ENCODE assay signal across 9 cellular contexts in genomic region chr17:63440127-63440769, GRCh38. TPM values are rescaled to one million over a fixed set of nuclear protein-coding genes. Genes with fewer than 3 reads are reported as not detected.
DNase-seq lines count a peak whose midpoint lies in the region; ATAC-seq and TF ChIP-seq lines count a peak whose summit lies in the region.
"Had no signal": no experiment of that assay in that cellular context is flagged by ENCODE, and none has a peak within 500 bp of the region (broad histone marks: within the 10 kb centered on the region; RNA-seq: fewer than 3 reads in every experiment).

No MANE protein-coding gene starts in this region.

- no peak for TF ChIP-seq POLR2A in Peyer's patch (IDR thresholded peaks at IDR 0.05)

- H3K27ac Mint-ChIP-seq in central memory CD8-positive, alpha-beta T cell (ENCODE audit: low read depth) = peak overlapping the region; percentile 88
- peak overlapping the region; percentile 68 to 93 (median 86) for H3K27ac Mint-ChIP-seq in naive thymus-derived CD8-positive, alpha-beta T cell

- H3K9me3 ChIP-seq in BE2C (no peaks in the 10 kb centered on the region), Peyer's patch (no peaks in the 10 kb centered on the region), SJCRH30 (replicated peaks) (no peaks in the 10 kb centered on the region)

- peaks cover 16% of the 10 kb centered on the region for H3K36me3 Mint-ChIP-seq in central memory CD8-positive, alpha-beta T cell (ENCODE audit: insufficient read depth)
- H3K36me3 Mint-ChIP-seq in naive thymus-derived CD8-positive, alpha-beta T cell = no peaks in the 10 kb centered on the region

- peaks cover 51% of the 10 kb centered on the region for H3K4me1 Mint-ChIP-seq in central memory CD8-positive, alpha-beta T cell
- H3K4me1 Mint-ChIP-seq in naive thymus-derived CD8-positive, alpha-beta T cell = peaks cover 16 to 46% (median 28%) of the 10 kb centered on the region in 4 donors

- DNase-seq in BE2C (peak; percentile 67), Peyer's patch (peak in 2 of 3 donors; percentile 45 to 62), SJCRH30 (no peak), RKO (ENCODE audit: low spot score) (no peak), kidney glomerular epithelial cell (lab: John Stamatoyannopoulos, UW) (no peak)
- DNase-seq in central memory CD8-positive, alpha-beta T cell (ENCODE audit: low spot score in 2 of 2) = peak in 1 of 2 donors; percentile 20
- DNase-seq in naive thymus-derived CD8-positive, alpha-beta T cell = no peak
- DNase-seq: Karpas-422 had no signal

- POLR2A ChIA-PET in naive thymus-derived CD8-positive, alpha-beta T cell (lab: Charles Lee) = interaction anchor here (0.8 to 1.2 kb wide), 5 partner anchors 11 to 333 kb away, joined by 3 to 6 read pairs (median 3); partner anchors contain the start of genes CCDC47, DDX42 and LIMD2

- ATAC-seq in central memory CD8-positive, alpha-beta T cell (replicated peaks; ENCODE audit: extremely low read depth, poor library complexity, severe bottlenecking) = peak; percentile 67
- ATAC-seq in naive thymus-derived CD8-positive, alpha-beta T cell = peak; percentile 35 to 50
- ATAC-seq in GM21515 (IDR thresholded peaks at IDR 0.05; ENCODE audit: unreplicated experiment) = no peak

- peaks cover 12% of the 10 kb centered on the region for H3K36me3 ChIP-seq in BE2C
- no peaks in the 10 kb centered on the region for H3K36me3 ChIP-seq in Peyer's patch
- H3K36me3 ChIP-seq in SJCRH30 = no peaks in the 10 kb centered on the region

- H3K27me3 Mint-ChIP-seq in central memory CD8-positive, alpha-beta T cell = no peaks in the 10 kb centered on the region
- no peaks in the 10 kb centered on the region for H3K27me3 Mint-ChIP-seq in naive thymus-derived CD8-positive, alpha-beta T cell

- no peaks in the 10 kb centered on the region for H3K9me3 Mint-ChIP-seq in central memory CD8-positive, alpha-beta T cell
- no peaks in the 10 kb centered on the region for H3K9me3 Mint-ChIP-seq in naive thymus-derived CD8-positive, alpha-beta T cell

- peak overlapping the region; percentile 47 to 80 (median 58) for H3K27ac ChIP-seq in Peyer's patch
- no peak overlapping the region for H3K27ac ChIP-seq in SJCRH30

- TF ChIP-seq CTCF in BE2C (IDR thresholded peaks at IDR 0.05; ENCODE audit: low read depth, low read length) = peak; percentile 48
- TF ChIP-seq CTCF in Peyer's patch (IDR thresholded peaks at IDR 0.05) = no peak

- H3K27me3 ChIP-seq in BE2C (no peaks in the 10 kb centered on the region), Peyer's patch (no peaks in the 10 kb centered on the region), SJCRH30 (no peaks in the 10 kb centered on the region)

- peaks cover 45% of the 10 kb centered on the region for H3K4me1 ChIP-seq in BE2C
- peaks cover 5 to 49% (median 8%) of the 10 kb centered on the region in 4 donors for H3K4me1 ChIP-seq in Peyer's patch
- H3K4me1 ChIP-seq in SJCRH30 = no peaks in the 10 kb centered on the region

- peak overlapping the region; percentile 79 for H3K4me3 ChIP-seq in BE2C (ENCODE audit: low read depth, low read length)
- no peak overlapping the region for H3K4me3 ChIP-seq in Peyer's patch
- no peak overlapping the region for H3K4me3 ChIP-seq in SJCRH30

- H3K4me3 Mint-ChIP-seq in central memory CD8-positive, alpha-beta T cell = peak overlapping the region; percentile 73
- peak overlapping the region; percentile 33 to 74 (median 59) for H3K4me3 Mint-ChIP-seq in naive thymus-derived CD8-positive, alpha-beta T cell

RNA-seq across cellular contexts. Expression of gene CYB561, which starts 5.9 kb away (rescaled TPM):
- polyA plus RNA-seq in BE2C (2012; ENCODE audit: insufficient read depth, insufficient read length, low read depth) = 212 TPM
- 100 to 1,000 TPM in 2 of 4 donors, 10 to 100 TPM in 2; 42.9 to 161 (median 98.5) TPM for total RNA-seq in Peyer's patch
- total RNA-seq in naive thymus-derived CD8-positive, alpha-beta T cell = 1 to 10 TPM; 6.0 to 6.3 TPM
- 10 to 100 TPM in 1 of 3 donors, 1 to 10 TPM in 2; 1.2 to 10.3 (median 3.0) TPM for polyA plus RNA-seq in naive thymus-derived CD8-positive, alpha-beta T cell
- not detected in 2 replicates for total RNA-seq in SJCRH30 (2014; rRNA removed; shearing (Covaris generic))

RNA-seq across cellular contexts. Expression of gene ACE, which starts 36.6 kb away (rescaled TPM):
- polyA plus RNA-seq in BE2C (2012; ENCODE audit: insufficient read depth, insufficient read length, low read depth) = 138 TPM
- total RNA-seq in Peyer's patch = 1,000 to 10,000 TPM in 2 of 4 donors, 100 to 1,000 TPM in 1, 10 to 100 TPM in 1; 42.9 to 1,678 (median 1,106) TPM
- total RNA-seq in naive thymus-derived CD8-positive, alpha-beta T cell = 1 to 10 TPM; 1.2 to 1.9 TPM
- polyA plus RNA-seq in naive thymus-derived CD8-positive, alpha-beta T cell = under 1 TPM in 1 of 3 donors, not detected in 2; 0.15 TPM
- 0.76 and 1.1 TPM in 2 replicates for total RNA-seq in SJCRH30 (2014; rRNA removed; shearing (Covaris generic))

Comparison
In these comparisons a context has a peak if more than half of its experiments do, and no peak if none do; other contexts are left out.
1. DNase-seq: peak in BE2C (single experiment) and Peyer's patch (2 of 3); none in naive thymus-derived CD8-positive, alpha-beta T cell (0 of 10), SJCRH30 (0 of 2), RKO (single experiment) and kidney glomerular epithelial cell (single experiment).
2. RNA of gene CYB561, which starts 5.9 kb away (total RNA-seq): 42.9 to 161 TPM in Peyer's patch; 6.0 to 6.3 TPM in naive thymus-derived CD8-positive, alpha-beta T cell and not detected in SJCRH30; every median in the first group is over 4 times any median in the second.
3. RNA of gene ACE, which starts 36.6 kb away (total RNA-seq): 42.9 to 1,678 TPM in Peyer's patch; 1.2 to 1.9 TPM in naive thymus-derived CD8-positive, alpha-beta T cell and 0.76 to 1.1 TPM in SJCRH30; every median in the first group is over 10 times any median in the second.